Comparison of ENCODE assay signal across 1 cellular context in genomic region chr12:123033392-123034021, GRCh38.
A peak's percentile ranks its signal among the peaks of the same experiment; 100 is the strongest.
TF ChIP-seq lines count a peak whose summit lies in the region.

No MANE protein-coding gene starts in this region.

TF ChIP-seq in K562, 482 proteins besides CTCF, POLR2A, EP300 and RAD21 (continued from another document and continues in another):
- TF ChIP-seq ARID4B (CRISPR knock-in tag; IDR thresholded peaks at IDR 0.05), result peak; percentile 37; the same call in 1 of the 2 replicates
- no peak for TF ChIP-seq TEAD2 (tag; IDR thresholded peaks at IDR 0.05)
- TF ChIP-seq, protein P1, sequence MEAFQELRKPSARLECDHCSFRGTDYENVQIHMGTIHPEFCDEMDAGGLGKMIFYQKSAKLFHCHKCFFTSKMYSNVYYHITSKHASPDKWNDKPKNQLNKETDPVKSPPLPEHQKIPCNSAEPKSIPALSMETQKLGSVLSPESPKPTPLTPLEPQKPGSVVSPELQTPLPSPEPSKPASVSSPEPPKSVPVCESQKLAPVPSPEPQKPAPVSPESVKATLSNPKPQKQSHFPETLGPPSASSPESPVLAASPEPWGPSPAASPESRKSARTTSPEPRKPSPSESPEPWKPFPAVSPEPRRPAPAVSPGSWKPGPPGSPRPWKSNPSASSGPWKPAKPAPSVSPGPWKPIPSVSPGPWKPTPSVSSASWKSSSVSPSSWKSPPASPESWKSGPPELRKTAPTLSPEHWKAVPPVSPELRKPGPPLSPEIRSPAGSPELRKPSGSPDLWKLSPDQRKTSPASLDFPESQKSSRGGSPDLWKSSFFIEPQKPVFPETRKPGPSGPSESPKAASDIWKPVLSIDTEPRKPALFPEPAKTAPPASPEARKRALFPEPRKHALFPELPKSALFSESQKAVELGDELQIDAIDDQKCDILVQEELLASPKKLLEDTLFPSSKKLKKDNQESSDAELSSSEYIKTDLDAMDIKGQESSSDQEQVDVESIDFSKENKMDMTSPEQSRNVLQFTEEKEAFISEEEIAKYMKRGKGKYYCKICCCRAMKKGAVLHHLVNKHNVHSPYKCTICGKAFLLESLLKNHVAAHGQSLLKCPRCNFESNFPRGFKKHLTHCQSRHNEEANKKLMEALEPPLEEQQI (IDR thresholded peaks at IDR 0.05), result no peak
- no peak for TF ChIP-seq MCM7 (IDR thresholded peaks at IDR 0.05)
- TF ChIP-seq, protein P2, sequence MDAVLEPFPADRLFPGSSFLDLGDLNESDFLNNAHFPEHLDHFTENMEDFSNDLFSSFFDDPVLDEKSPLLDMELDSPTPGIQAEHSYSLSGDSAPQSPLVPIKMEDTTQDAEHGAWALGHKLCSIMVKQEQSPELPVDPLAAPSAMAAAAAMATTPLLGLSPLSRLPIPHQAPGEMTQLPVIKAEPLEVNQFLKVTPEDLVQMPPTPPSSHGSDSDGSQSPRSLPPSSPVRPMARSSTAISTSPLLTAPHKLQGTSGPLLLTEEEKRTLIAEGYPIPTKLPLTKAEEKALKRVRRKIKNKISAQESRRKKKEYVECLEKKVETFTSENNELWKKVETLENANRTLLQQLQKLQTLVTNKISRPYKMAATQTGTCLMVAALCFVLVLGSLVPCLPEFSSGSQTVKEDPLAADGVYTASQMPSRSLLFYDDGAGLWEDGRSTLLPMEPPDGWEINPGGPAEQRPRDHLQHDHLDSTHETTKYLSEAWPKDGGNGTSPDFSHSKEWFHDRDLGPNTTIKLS (IDR thresholded peaks at IDR 0.05; ENCODE audit: borderline replicate concordance, low read depth), result no peak
- no peak for TF ChIP-seq ZNF511 (CRISPR knock-in tag; IDR thresholded peaks at IDR 0.05)
- TF ChIP-seq TFAP4 (CRISPR knock-in tag; IDR thresholded peaks at IDR 0.05; ENCODE audit: borderline replicate concordance), result no peak
- no peak for TF ChIP-seq ZC3H11A (IDR thresholded peaks at IDR 0.05; ENCODE audit: low read depth, low read length)
- no peak for TF ChIP-seq COPS2 (conservative IDR thresholded peaks at IDR 0.05)
- TF ChIP-seq ZNF707 (CRISPR knock-in tag; conservative IDR thresholded peaks at IDR 0.05), result no peak
- TF ChIP-seq ZNF280B (CRISPR knock-in tag; IDR thresholded peaks at IDR 0.05), result no peak
- TF ChIP-seq ID3 (CRISPR knock-in tag; IDR thresholded peaks at IDR 0.05), result no peak
- peak; percentile 40; the same call in 1 of the 2 replicates for TF ChIP-seq ID3 (tag; IDR thresholded peaks at IDR 0.05)
- no peak for TF ChIP-seq PRMT5 (CRISPR knock-in tag; IDR thresholded peaks at IDR 0.05)
- no peak for TF ChIP-seq CCNT2 (IDR thresholded peaks at IDR 0.05; ENCODE audit: borderline replicate concordance, extremely low read depth, insufficient read length, low read depth, low read length)
- TF ChIP-seq HNRNPUL1 (IDR thresholded peaks at IDR 0.05; ENCODE audit: low read length), result no peak
- TF ChIP-seq ZNF134 (CRISPR knock-in tag; conservative IDR thresholded peaks at IDR 0.05), result no peak
- TF ChIP-seq, protein P3, sequence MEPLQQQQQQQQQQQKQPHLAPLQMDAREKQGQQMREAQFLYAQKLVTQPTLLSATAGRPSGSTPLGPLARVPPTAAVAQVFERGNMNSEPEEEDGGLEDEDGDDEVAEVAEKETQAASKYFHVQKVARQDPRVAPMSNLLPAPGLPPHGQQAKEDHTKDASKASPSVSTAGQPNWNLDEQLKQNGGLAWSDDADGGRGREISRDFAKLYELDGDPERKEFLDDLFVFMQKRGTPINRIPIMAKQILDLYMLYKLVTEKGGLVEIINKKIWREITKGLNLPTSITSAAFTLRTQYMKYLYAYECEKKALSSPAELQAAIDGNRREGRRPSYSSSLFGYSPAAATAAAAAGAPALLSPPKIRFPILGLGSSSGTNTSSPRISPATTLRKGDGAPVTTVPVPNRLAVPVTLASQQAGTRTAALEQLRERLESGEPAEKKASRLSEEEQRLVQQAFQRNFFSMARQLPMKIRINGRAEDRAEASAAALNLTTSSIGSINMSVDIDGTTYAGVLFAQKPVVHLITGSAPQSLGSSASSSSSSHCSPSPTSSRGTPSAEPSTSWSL (CRISPR knock-in tag; IDR thresholded peaks at IDR 0.05; ENCODE audit: borderline replicate concordance), result no peak
- no peak for TF ChIP-seq RBM25 (IDR thresholded peaks at IDR 0.05; ENCODE audit: low read depth, low read length, severe bottlenecking)
- no peak for TF ChIP-seq FOXA3 (CRISPR knock-in tag; conservative IDR thresholded peaks at IDR 0.05 in 1 of 2, IDR thresholded peaks at IDR 0.05 in 1 of 2)
- TF ChIP-seq, protein P4, sequence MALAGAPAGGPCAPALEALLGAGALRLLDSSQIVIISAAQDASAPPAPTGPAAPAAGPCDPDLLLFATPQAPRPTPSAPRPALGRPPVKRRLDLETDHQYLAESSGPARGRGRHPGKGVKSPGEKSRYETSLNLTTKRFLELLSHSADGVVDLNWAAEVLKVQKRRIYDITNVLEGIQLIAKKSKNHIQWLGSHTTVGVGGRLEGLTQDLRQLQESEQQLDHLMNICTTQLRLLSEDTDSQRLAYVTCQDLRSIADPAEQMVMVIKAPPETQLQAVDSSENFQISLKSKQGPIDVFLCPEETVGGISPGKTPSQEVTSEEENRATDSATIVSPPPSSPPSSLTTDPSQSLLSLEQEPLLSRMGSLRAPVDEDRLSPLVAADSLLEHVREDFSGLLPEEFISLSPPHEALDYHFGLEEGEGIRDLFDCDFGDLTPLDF (CRISPR knock-in tag; IDR thresholded peaks at IDR 0.05), result no peak
- peak; percentile 86 for TF ChIP-seq SMARCA4 (IDR thresholded peaks at IDR 0.05)
- TF ChIP-seq IRF1 (CRISPR knock-in tag; IDR thresholded peaks at IDR 0.05; ENCODE audit: borderline replicate concordance), result no peak
- no peak for TF ChIP-seq ZZZ3 (IDR thresholded peaks at IDR 0.05)
- TF ChIP-seq TEAD4 (IDR thresholded peaks at IDR 0.05; ENCODE audit: low read length), result peak; percentile 69; the same call in 1 of the 2 replicates
- no peak for TF ChIP-seq TEAD4 (CRISPR knock-in tag; IDR thresholded peaks at IDR 0.05; ENCODE audit: borderline replicate concordance)
- 0 out of 2 replicates have a peak, but pooled peaks have one; percentile 60 for TF ChIP-seq NBN (IDR thresholded peaks at IDR 0.05; ENCODE audit: low read depth)
- peak; percentile 47; the same call in 1 of the 2 replicates for TF ChIP-seq HDAC6 (IDR thresholded peaks at IDR 0.05; ENCODE audit: low read depth, low read length)
- TF ChIP-seq TFE3 (CRISPR knock-in tag; IDR thresholded peaks at IDR 0.05), result no peak
- TF ChIP-seq NR1H2 (CRISPR knock-in tag; IDR thresholded peaks at IDR 0.05), result no peak
- no peak for TF ChIP-seq CBX2 (IDR thresholded peaks at IDR 0.05; ENCODE audit: insufficient read depth, low read length, poor library complexity, severe bottlenecking)
- no peak for TF ChIP-seq HNRNPH1 (optimal IDR thresholded peaks at IDR 0.05; ENCODE audit: low read depth, low read length)
- no peak; the same call in 1 of the 2 replicates for TF ChIP-seq ZFX (CRISPR knock-in tag; IDR thresholded peaks at IDR 0.05)
- no peak for TF ChIP-seq ZNF655 (CRISPR knock-in tag; IDR thresholded peaks at IDR 0.05)
- TF ChIP-seq ZNF445 (CRISPR knock-in tag; IDR thresholded peaks at IDR 0.05; ENCODE audit: low read depth), result no peak
- TF ChIP-seq CGGBP1 (CRISPR knock-in tag; IDR thresholded peaks at IDR 0.05), result no peak
- TF ChIP-seq MAFK (IDR thresholded peaks at IDR 0.05; ENCODE audit: low read length), result no peak
- no peak for TF ChIP-seq GABPB1 (CRISPR knock-in tag; IDR thresholded peaks at IDR 0.05)
- no peak for TF ChIP-seq KDM5B (IDR thresholded peaks at IDR 0.05; ENCODE audit: insufficient replicate concordance, low read depth, low read length)
- TF ChIP-seq, protein P5, sequence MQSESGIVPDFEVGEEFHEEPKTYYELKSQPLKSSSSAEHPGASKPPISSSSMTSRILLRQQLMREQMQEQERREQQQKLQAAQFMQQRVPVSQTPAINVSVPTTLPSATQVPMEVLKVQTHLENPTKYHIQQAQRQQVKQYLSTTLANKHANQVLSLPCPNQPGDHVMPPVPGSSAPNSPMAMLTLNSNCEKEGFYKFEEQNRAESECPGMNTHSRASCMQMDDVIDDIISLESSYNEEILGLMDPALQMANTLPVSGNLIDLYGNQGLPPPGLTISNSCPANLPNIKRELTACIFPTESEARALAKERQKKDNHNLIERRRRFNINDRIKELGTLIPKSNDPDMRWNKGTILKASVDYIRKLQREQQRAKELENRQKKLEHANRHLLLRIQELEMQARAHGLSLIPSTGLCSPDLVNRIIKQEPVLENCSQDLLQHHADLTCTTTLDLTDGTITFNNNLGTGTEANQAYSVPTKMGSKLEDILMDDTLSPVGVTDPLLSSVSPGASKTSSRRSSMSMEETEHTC (IDR thresholded peaks at IDR 0.05), result no peak
